ENCODE assay signal across 15 cellular contexts in genomic region chr14:58738189-58738836, GRCh38.
DNase-seq lines count a peak whose midpoint lies in the region; ATAC-seq and TF ChIP-seq lines count a peak whose summit lies in the region.
"Had no signal": no experiment of that assay in that cellular context is flagged by ENCODE, and none has a peak within 500 bp of the region (broad histone marks: within the 10 kb centered on the region; RNA-seq: fewer than 3 reads in every experiment).

No MANE protein-coding gene starts in this region.

- no peak for TF ChIP-seq POLR2A in body of pancreas (IDR thresholded peaks at IDR 0.05)

- H3K9me3 ChIP-seq in body of pancreas, result no peaks in the 10 kb centered on the region
- H3K9me3 ChIP-seq: left ventricle myocardium inferior, suprapubic skin had no signal

- H3K9me3 Mint-ChIP-seq in activated T-helper 2 cell treated with anti-CD3 and anti-CD28 coated beads, Interferon-gamma antibody, Interleukin-2, Interleukin-4, amounts not matched to agents 10 μg/mL and 5 μg/mL and 100 μg/mL, durations not matched to agents 14 hours and 24 hours and 36 hours, result no peaks in the 10 kb centered on the region

- in situ Hi-C loops in Caki2 (cut with HindIII; ENCODE audit: low pct_unique_long_range_greater_than_20kb, low sequenced_read_pairs), result no loop called here

- no peak overlapping the region for H3K27ac ChIP-seq in body of pancreas
- H3K27ac ChIP-seq: left ventricle myocardium inferior, parathyroid adenoma, suprapubic skin had no signal

- no peak overlapping the region for H3K4me3 Mint-ChIP-seq in activated T-helper 2 cell treated with anti-CD3 and anti-CD28 coated beads, Interferon-gamma antibody, Interleukin-2, Interleukin-4, amounts not matched to agents 10 μg/mL and 5 μg/mL and 100 μg/mL, durations not matched to agents 14 hours and 24 hours and 36 hours (ENCODE audit: low read depth)

- H3K4me1 Mint-ChIP-seq in activated T-helper 2 cell treated with anti-CD3 and anti-CD28 coated beads, Interferon-gamma antibody, Interleukin-2, Interleukin-4, amounts not matched to agents 10 μg/mL and 5 μg/mL and 100 μg/mL, durations not matched to agents 14 hours and 24 hours and 36 hours (ENCODE audit: low read depth), result peaks cover 42% of the 10 kb centered on the region

- H3K27me3 ChIP-seq in body of pancreas, result no peaks in the 10 kb centered on the region
- H3K27me3 ChIP-seq: suprapubic skin had no signal

- H3K4me3 ChIP-seq in body of pancreas, result no peak overlapping the region
- H3K4me3 ChIP-seq: left ventricle myocardium inferior, suprapubic skin had no signal

- no peak overlapping the region for H3K27ac Mint-ChIP-seq in activated T-helper 2 cell treated with anti-CD3 and anti-CD28 coated beads, Interferon-gamma antibody, Interleukin-2, Interleukin-4, amounts not matched to agents 10 μg/mL and 5 μg/mL and 100 μg/mL, durations not matched to agents 14 hours and 24 hours and 36 hours

- H3K4me1 ChIP-seq in body of pancreas, result peaks cover 8% of the 10 kb centered on the region
- H3K4me1 ChIP-seq: left ventricle myocardium inferior, suprapubic skin had no signal

- WGBS in body of pancreas, 2 donors, result 57 to 81% methylated on average over 3 of the region's 3 CpGs

- intact Hi-C loops in activated T-helper 2 cell treated with anti-CD3 and anti-CD28 coated beads, Interferon-gamma antibody, Interleukin-2, Interleukin-4, amounts not matched to agents 10 μg/mL and 5 μg/mL and 100 μg/mL, durations not matched to agents 14 hours and 24 hours and 36 hours (cut with micrococcal nuclease), result no loop called here
- intact Hi-C loops in body of pancreas (cut with DNase I), result no loop called here

- no peaks in the 10 kb centered on the region for H3K36me3 ChIP-seq in body of pancreas (replicated peaks in 1 of 2; ENCODE audit: insufficient read depth in 1 of 2, low read depth in 2 of 2)
- H3K36me3 ChIP-seq: left ventricle myocardium inferior, suprapubic skin had no signal

- H3K36me3 Mint-ChIP-seq in activated T-helper 2 cell treated with anti-CD3 and anti-CD28 coated beads, Interferon-gamma antibody, Interleukin-2, Interleukin-4, amounts not matched to agents 10 μg/mL and 5 μg/mL and 100 μg/mL, durations not matched to agents 14 hours and 24 hours and 36 hours (ENCODE audit: low read depth), result no peaks in the 10 kb centered on the region

- TF ChIP-seq CTCF in body of pancreas (IDR thresholded peaks at IDR 0.05), result no peak

- H3K27me3 Mint-ChIP-seq in activated T-helper 2 cell treated with anti-CD3 and anti-CD28 coated beads, Interferon-gamma antibody, Interleukin-2, Interleukin-4, amounts not matched to agents 10 μg/mL and 5 μg/mL and 100 μg/mL, durations not matched to agents 14 hours and 24 hours and 36 hours (ENCODE audit: low read depth), result peaks cover 3% of the 10 kb centered on the region

- DNase-seq in Caki2 (ENCODE audit: low read depth) (peak; percentile 28), HT1080 (ENCODE audit: low read depth) (peak; percentile 86), brain pericyte (ENCODE audit: low read depth, low spot score) (peak; percentile 54), kidney tubule cell (ENCODE audit: low spot score) (peak; percentile 89), body of pancreas (no peak)
- no peak for DNase-seq in activated T-helper 2 cell treated with anti-CD3 and anti-CD28 coated beads, Interferon-gamma antibody, Interleukin-2, Interleukin-4, amounts not matched to agents 10 μg/mL and 5 μg/mL and 100 μg/mL, durations not matched to agents 14 hours and 24 hours and 36 hours (ENCODE audit: low spot score)
- DNase-seq: activated CD4-positive, alpha-beta T cell treated with anti-CD3 and anti-CD28 coated beads for 1 hour; activated naive CD4-positive, alpha-beta T cell treated with anti-CD3 and anti-CD28 coated beads, Interleukin-2, amount 50 U/mL, for 16 hours; left ventricle myocardium inferior; NCI-H345; Right ventricle myocardium superior had no signal

- ATAC-seq in HG02840 (IDR thresholded peaks at IDR 0.05; ENCODE audit: low FRiP score, unreplicated experiment), result no peak
- ATAC-seq in GM18511 (IDR thresholded peaks at IDR 0.05; ENCODE audit: unreplicated experiment), result no peak
- no peak for ATAC-seq in body of pancreas

Comparison
In these comparisons a context has a peak if more than half of its experiments do, and no peak if none do; other contexts are left out.
1. DNase-seq: peak in Caki2 (single experiment), HT1080 (single experiment), brain pericyte (single experiment) and kidney tubule cell (single experiment); none in activated T-helper 2 cell treated with anti-CD3 and anti-CD28 coated beads, Interferon-gamma antibody, Interleukin-2, Interleukin-4, amounts not matched to agents 10 μg/mL and 5 μg/mL and 100 μg/mL, durations not matched to agents 14 hours and 24 hours and 36 hours (single experiment) and body of pancreas (0 of 4).